Comparison of ENCODE assay signal across 12 cellular contexts in genomic region chr6:68196645-68197044, GRCh38.
DNase-seq lines count a peak whose midpoint lies in the region; ATAC-seq, FAIRE-seq and TF ChIP-seq lines count a peak whose summit lies in the region.
"Had no signal": no experiment of that assay in that cellular context is flagged by ENCODE, and none has a peak within 500 bp of the region (broad histone marks: within the 10 kb centered on the region; RNA-seq: fewer than 3 reads in every experiment).

No MANE protein-coding gene starts in this region.

- H3K36me3 ChIP-seq in H1 (ENCODE audit: control insufficient read depth in 2 of 4, insufficient read depth in 4 of 4, low read length in 3 of 4) = no peaks in the 10 kb centered on the region; a peak in 2 of 8 replicates

- H3K56ac ChIP-seq in H1 (replicated peaks; ENCODE audit: insufficient read length, low read depth, low read length) = no peak overlapping the region

- no peak overlapping the region for H3K4me2 ChIP-seq in H1 (ENCODE audit: insufficient read depth in 1 of 2, low read depth in 2 of 2, low read length in 2 of 2)

- no peaks in the 10 kb centered on the region for H3K23me2 ChIP-seq in H1 (ENCODE audit: low read depth, low read length)

- H3K27ac ChIP-seq in H1 (ENCODE audit: low read depth, low read length) = no peak overlapping the region

- no peak overlapping the region for H2AK5ac ChIP-seq in H1 (ENCODE audit: low read depth, low read length)

- H3K4me3 Mint-ChIP-seq in activated T-cell treated with anti-CD3 and anti-CD28 coated beads, Interleukin-2, amount 50 U/mL, for 4 hours = no peak overlapping the region
- H3K4me3 Mint-ChIP-seq: natural killer cell treated with Interleukin-12 subunit alpha and Interleukin-12 subunit beta and Interleukin-15 and Interleukin-18, amount 100 ng/mL, for 72 hours had no signal

- no peak for FAIRE-seq in H1 (lab: Jason Lieb, UNC)

- peaks cover 4 to 9% of the 10 kb centered on the region in 2 experiments; a peak in 2 of 4 replicates for H3K9me3 ChIP-seq in H1 (ENCODE audit: insufficient read depth in 2 of 2, low read depth in 1 of 2, low read length in 1 of 2)

- no peak overlapping the region for H4K91ac ChIP-seq in H1 (replicated peaks; ENCODE audit: insufficient read length, low read length)

- H2AFZ ChIP-seq in H1 (ENCODE audit: low read length) = no peak overlapping the region

- DNase-seq in DMS53 (lab: John Stamatoyannopoulos, UW) = peak; percentile 86
- DNase-seq in MV-4-11 (lab: John Stamatoyannopoulos, UW) = peak; percentile 72
- DNase-seq in H1 (ENCODE audit: low read depth in 1 of 2, low spot score in 2 of 2) = no peak
- DNase-seq in Right ventricle myocardium superior = no peak
- DNase-seq in activated T-cell treated with anti-CD3 and anti-CD28 coated beads, Interleukin-2, amount 50 U/mL, for 4 hours = no peak
- DNase-seq in NCI-H1417 treated with DMSO at 0.1 percent for 48 hours (lab: John Stamatoyannopoulos, UW) = no peak
- DNase-seq: activated T-cell treated with anti-CD3 and anti-CD28 coated beads, Interleukin-2, amount 50 U/mL, for 1 hour; EL had no signal

- no peak overlapping the region for H3K18ac ChIP-seq in H1 (ENCODE audit: extremely low read depth, low read length)

- CTCF ChIA-PET in H1 (lab: Charles Lee; ENCODE audit: partially characterized antibody) = interaction anchor here (0.6 to 2.1 kb wide), 6 partner anchors 30 to 526 kb away, joined by 3 to 8 read pairs (median 4); no protein-coding TSS in a partner anchor

- H3K79me2 ChIP-seq in H1 (ENCODE audit: control insufficient read depth in 1 of 2, insufficient read depth in 2 of 2, low read length in 2 of 2) = no peaks in the 10 kb centered on the region

- no peak overlapping the region for H2BK120ac ChIP-seq in H1 (replicated peaks; ENCODE audit: low read depth, low read length)

- no peak overlapping the region for H3K9ac ChIP-seq in H1 (replicated peaks in 1 of 4; ENCODE audit: extremely low read depth in 1 of 4, low read depth in 3 of 4, low read length in 3 of 4)

- H3K79me1 ChIP-seq in H1 (ENCODE audit: low read depth, low read length) = no peaks in the 10 kb centered on the region

- H3K27me3 ChIP-seq in H1 (replicated peaks in 1 of 4; ENCODE audit: control insufficient read depth in 3 of 4, extremely low read depth in 1 of 4, insufficient read depth in 3 of 4, low read length in 3 of 4) = no peaks in the 10 kb centered on the region

- no peak overlapping the region for H2BK15ac ChIP-seq in H1 (ENCODE audit: low read length)

- POLR2A ChIA-PET in H1 (lab: Charles Lee; ENCODE audit: partially characterized antibody) = no interaction called here

- no peak overlapping the region for H3K4ac ChIP-seq in H1 (replicated peaks; ENCODE audit: insufficient read length, low read depth, low read length)

- no peak for TF ChIP-seq POLR2A in H1 (IDR thresholded peaks at IDR 0.05; ENCODE audit: control extremely low read depth in 1 of 2, low read depth in 2 of 2, low read length in 2 of 2)

- H2BK12ac ChIP-seq in H1 (ENCODE audit: low read depth, low read length) = no peak overlapping the region

- H3K36me3 Mint-ChIP-seq in activated T-cell treated with anti-CD3 and anti-CD28 coated beads, Interleukin-2, amount 50 U/mL, for 4 hours (ENCODE audit: insufficient read depth) = no peaks in the 10 kb centered on the region

- peak; percentile 74 to 75 for TF ChIP-seq RAD21 in H1 (IDR thresholded peaks at IDR 0.05 in 1 of 2, conservative IDR thresholded peaks at IDR 0.05 in 1 of 2; ENCODE audit: low read depth in 2 of 2, low read length in 2 of 2)

- no peak for TF ChIP-seq EP300 in H1 (IDR thresholded peaks at IDR 0.05; ENCODE audit: borderline replicate concordance in 1 of 2, low read depth in 2 of 2, low read length in 2 of 2)

- ATAC-seq in GM21786 (IDR thresholded peaks at IDR 0.05; ENCODE audit: unreplicated experiment) (peak; percentile 56), HG03097 (IDR thresholded peaks at IDR 0.05; ENCODE audit: low FRiP score, unreplicated experiment) (no peak), Right ventricle myocardium superior (ENCODE audit: poor library complexity) (no peak)
- ATAC-seq in activated T-cell treated with anti-CD3 and anti-CD28 coated beads, Interleukin-2, amount 50 U/mL, for 4 hours = no peak
- ATAC-seq: HCT116; natural killer cell treated with Interleukin-12 subunit alpha and Interleukin-12 subunit beta and Interleukin-15 and Interleukin-18, amount 100 ng/mL, for 72 hours had no signal

- intact Hi-C loops in Right ventricle myocardium superior (cut with DNase I) = no loop called here

- no peaks in the 10 kb centered on the region for H3K4me1 Mint-ChIP-seq in activated T-cell treated with anti-CD3 and anti-CD28 coated beads, Interleukin-2, amount 50 U/mL, for 4 hours (ENCODE audit: low read depth)

- peak in 2 of 3 experiments; percentile 40 to 42; a peak in 2 of 4 replicates for TF ChIP-seq CTCF in H1 (IDR thresholded peaks at IDR 0.05; ENCODE audit: control extremely low read depth in 1 of 3, insufficient read depth in 1 of 3, low read depth in 1 of 3, low read length in 3 of 3)

- H3K23ac ChIP-seq in H1 (ENCODE audit: insufficient read length) = no peak overlapping the region

- H3K27me3 Mint-ChIP-seq in activated T-cell treated with anti-CD3 and anti-CD28 coated beads, Interleukin-2, amount 50 U/mL, for 4 hours (ENCODE audit: low read depth) = no peaks in the 10 kb centered on the region
- H3K27me3 Mint-ChIP-seq: natural killer cell treated with Interleukin-12 subunit alpha and Interleukin-12 subunit beta and Interleukin-15 and Interleukin-18, amount 100 ng/mL, for 72 hours had no signal

- H3K4me3 ChIP-seq in H1 (ENCODE audit: extremely low read depth in 1 of 4, insufficient read depth in 2 of 4, low read depth in 3 of 4, low read length in 4 of 4) = no peak overlapping the region

- 62% methylated on average over 3 of the region's 3 CpGs; no CpG with 5 or more reads in 1 of the 2 experiments for WGBS in H1 (ENCODE audit: extremely low coverage in 1 of 2, insufficient coverage in 1 of 2, insufficient read length in 1 of 2, insufficient replicate concordance in 2 of 2, low coverage in 1 of 2, low lambda C conversion rate in 2 of 2, missing lambda C conversion rate in 1 of 2), 2 experiments

- no peak overlapping the region for H4K5ac ChIP-seq in H1 (ENCODE audit: insufficient read length, low read depth, low read length)

- no peak overlapping the region for H2BK20ac ChIP-seq in H1 (ENCODE audit: low read length)

- no peaks in the 10 kb centered on the region for H4K20me1 ChIP-seq in H1 (replicated peaks in 1 of 2; ENCODE audit: control insufficient read depth in 1 of 2, insufficient read depth in 2 of 2, low read length in 2 of 2)

- H2BK5ac ChIP-seq in H1 (ENCODE audit: low read depth, low read length) = no peak overlapping the region

- H3K9me3 Mint-ChIP-seq in activated T-cell treated with anti-CD3 and anti-CD28 coated beads, Interleukin-2, amount 50 U/mL, for 4 hours = peaks cover 11% of the 10 kb centered on the region

- no peaks in the 10 kb centered on the region for H3K4me1 ChIP-seq in H1 (replicated peaks in 1 of 4; ENCODE audit: control insufficient read depth in 3 of 4, insufficient read depth in 4 of 4, low read length in 3 of 4)

- no peak overlapping the region for H3K14ac ChIP-seq in H1 (ENCODE audit: insufficient read length)

- H4K8ac ChIP-seq in H1 (ENCODE audit: extremely low read depth, insufficient read depth, low read length) = no peak overlapping the region

TF ChIP-seq in H1, 55 proteins besides CTCF, POLR2A, EP300 and RAD21 (continues in another document):
- no peak for TF ChIP-seq EZH2 (IDR thresholded peaks at IDR 0.05; ENCODE audit: low read depth, low read length, severe bottlenecking)

Comparison
In these comparisons a context has a peak if more than half of its experiments do, and no peak if none do; other contexts are left out.
1. DNase-seq: peak in DMS53 (single experiment) and MV-4-11 (single experiment); none in H1 (0 of 2), Right ventricle myocardium superior (single experiment), activated T-cell treated with anti-CD3 and anti-CD28 coated beads, Interleukin-2, amount 50 U/mL, for 4 hours (single experiment) and NCI-H1417 treated with DMSO at 0.1 percent for 48 hours (single experiment).